Comparison of ENCODE assay signal across 8 cellular contexts in the genomic region with DNA sequence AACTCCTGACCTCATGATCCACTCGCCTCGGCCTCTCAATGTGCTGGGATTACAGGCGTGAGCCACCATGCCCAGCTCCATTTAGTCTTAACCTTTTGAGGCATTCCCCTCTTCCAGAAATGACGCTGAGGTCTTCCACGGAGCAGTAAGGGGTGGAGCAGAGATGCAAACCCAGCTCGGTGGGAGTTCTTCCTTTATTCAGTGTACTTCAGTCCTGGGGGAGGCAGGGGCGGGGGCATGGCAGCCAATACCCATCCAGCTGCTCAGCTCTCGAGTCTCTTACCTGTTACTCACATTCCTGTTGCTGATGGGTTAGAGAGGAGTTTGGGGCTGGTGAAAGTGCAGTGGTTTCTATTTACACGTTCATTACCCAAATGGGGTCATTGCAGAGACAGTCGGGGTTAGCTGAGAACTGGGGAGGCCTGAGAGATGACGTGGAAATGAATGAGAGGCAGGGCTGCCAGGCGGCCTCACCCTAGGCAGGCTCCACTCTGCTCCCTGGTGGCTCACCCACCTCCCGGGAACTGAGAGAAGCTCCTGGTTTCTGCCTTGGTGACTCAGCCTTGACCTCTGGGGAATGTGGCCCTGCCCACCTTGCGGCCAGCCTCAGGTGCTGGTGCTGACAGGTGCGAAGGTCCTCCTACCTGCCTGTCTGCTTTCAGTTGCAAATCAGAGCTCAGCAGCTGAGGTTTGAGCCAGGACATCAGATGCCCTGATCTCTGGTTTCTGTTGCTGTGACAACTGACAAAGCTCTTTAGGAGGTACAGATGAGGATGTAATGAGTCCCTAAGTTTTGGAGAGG. TPM values are rescaled to one million over a fixed set of nuclear protein-coding genes. Genes with fewer than 3 reads are reported as not detected.
DNase-seq lines count a peak whose midpoint lies in the region; ATAC-seq and TF ChIP-seq lines count a peak whose summit lies in the region.

No MANE protein-coding gene starts in this region.

- H3K27ac Mint-ChIP-seq in activated naive CD4-positive, alpha-beta T cell treated with anti-CD3 and anti-CD28 coated beads, Interleukin-2, amount 10 ng/mL, durations not matched to agents 7 days and 5 days, result peak overlapping the region; percentile 7
- no peak overlapping the region for H3K27ac Mint-ChIP-seq in activated naive CD4-positive, alpha-beta T cell treated with anti-CD3 and anti-CD28 coated beads for 36 hours

- no peaks in the 10 kb centered on the region for H3K36me3 Mint-ChIP-seq in activated naive CD4-positive, alpha-beta T cell treated with anti-CD3 and anti-CD28 coated beads, Interleukin-2, amount 10 ng/mL, durations not matched to agents 7 days and 5 days
- peaks cover 4% of the 10 kb centered on the region for H3K36me3 Mint-ChIP-seq in activated naive CD4-positive, alpha-beta T cell treated with anti-CD3 and anti-CD28 coated beads for 36 hours (ENCODE audit: low read depth)

- intact Hi-C loops in activated naive CD4-positive, alpha-beta T cell treated with anti-CD3 and anti-CD28 coated beads for 36 hours (cut with micrococcal nuclease), result no loop called here

- CTCF ChIA-PET in activated naive CD4-positive, alpha-beta T cell treated with anti-CD3 and anti-CD28 coated beads, Interleukin-2, amount 10 ng/mL, durations not matched to agents 7 days and 5 days (lab: Charles Lee), result interaction anchor here (0.7 to 3.1 kb wide), 3 partner anchors 9 to 14 kb away, joined by 3 to 11 read pairs (median 4); no protein-coding TSS in a partner anchor
- CTCF ChIA-PET in activated naive CD4-positive, alpha-beta T cell treated with anti-CD3 and anti-CD28 coated beads for 36 hours (lab: Charles Lee), result interaction anchor here (0.6 to 1.7 kb wide), 5 partner anchors 9 to 234 kb away, joined by 3 to 6 read pairs (median 3); no protein-coding TSS in a partner anchor

- peaks cover 21% of the 10 kb centered on the region for H3K4me1 Mint-ChIP-seq in activated naive CD4-positive, alpha-beta T cell treated with anti-CD3 and anti-CD28 coated beads, Interleukin-2, amount 10 ng/mL, durations not matched to agents 7 days and 5 days
- H3K4me1 Mint-ChIP-seq in activated naive CD4-positive, alpha-beta T cell treated with anti-CD3 and anti-CD28 coated beads for 36 hours (ENCODE audit: low read depth), result peaks cover 11% of the 10 kb centered on the region

- no peaks in the 10 kb centered on the region for H3K9me3 Mint-ChIP-seq in activated naive CD4-positive, alpha-beta T cell treated with anti-CD3 and anti-CD28 coated beads, Interleukin-2, amount 10 ng/mL, durations not matched to agents 7 days and 5 days
- no peaks in the 10 kb centered on the region for H3K9me3 Mint-ChIP-seq in activated naive CD4-positive, alpha-beta T cell treated with anti-CD3 and anti-CD28 coated beads for 36 hours

- ATAC-seq in GM19395 (IDR thresholded peaks at IDR 0.05; ENCODE audit: unreplicated experiment) (no peak), GM21576 (IDR thresholded peaks at IDR 0.05; ENCODE audit: unreplicated experiment) (no peak)

- H3K4me3 ChIP-seq in WI38 (ENCODE audit: low read depth, low read length), result no peak overlapping the region

- DNase-seq in activated naive CD4-positive, alpha-beta T cell treated with anti-CD3 and anti-CD28 coated beads, Interleukin-2, amount 10 ng/mL, durations not matched to agents 7 days and 5 days, result no peak
- no peak for DNase-seq in activated naive CD4-positive, alpha-beta T cell treated with anti-CD3 and anti-CD28 coated beads for 36 hours
- DNase-seq in iPS-NIHi11 (ENCODE audit: low spot score), result peak; percentile 86
- DNase-seq in substantia nigra (lab: John Stamatoyannopoulos, UW), result peak in 9 of 49 donors; percentile 9 to 40 (median 22)
- no peak for DNase-seq in stimulated activated CD4-positive, alpha-beta T cell treated with anti-CD3 and anti-CD28 coated beads, Interleukin-4, amount 100 ng/mL, for 24 hours

- H3K27ac ChIP-seq in substantia nigra (ENCODE audit: low read depth, low read length, poor library complexity, severe bottlenecking), result peak overlapping the region; percentile 21

- no peak overlapping the region for H3K4me3 Mint-ChIP-seq in activated naive CD4-positive, alpha-beta T cell treated with anti-CD3 and anti-CD28 coated beads, Interleukin-2, amount 10 ng/mL, durations not matched to agents 7 days and 5 days
- no peak overlapping the region for H3K4me3 Mint-ChIP-seq in activated naive CD4-positive, alpha-beta T cell treated with anti-CD3 and anti-CD28 coated beads for 36 hours

- H3K27me3 Mint-ChIP-seq in activated naive CD4-positive, alpha-beta T cell treated with anti-CD3 and anti-CD28 coated beads, Interleukin-2, amount 10 ng/mL, durations not matched to agents 7 days and 5 days, result peaks cover 6% of the 10 kb centered on the region
- no peaks in the 10 kb centered on the region for H3K27me3 Mint-ChIP-seq in activated naive CD4-positive, alpha-beta T cell treated with anti-CD3 and anti-CD28 coated beads for 36 hours (ENCODE audit: low read depth)

- peak; percentile 28; the same call in 1 of the 2 replicates for TF ChIP-seq CTCF in WI38 (IDR thresholded peaks at IDR 0.05; ENCODE audit: low read depth, low read length)

RNA-seq across cellular contexts. Expression of gene ST14, which starts 13.4 kb away (rescaled TPM):
- total RNA-seq in activated naive CD4-positive, alpha-beta T cell treated with anti-CD3 and anti-CD28 coated beads for 36 hours, result not detected
